12 cellular contexts compared by ENCODE assay signal in the genomic region with DNA sequence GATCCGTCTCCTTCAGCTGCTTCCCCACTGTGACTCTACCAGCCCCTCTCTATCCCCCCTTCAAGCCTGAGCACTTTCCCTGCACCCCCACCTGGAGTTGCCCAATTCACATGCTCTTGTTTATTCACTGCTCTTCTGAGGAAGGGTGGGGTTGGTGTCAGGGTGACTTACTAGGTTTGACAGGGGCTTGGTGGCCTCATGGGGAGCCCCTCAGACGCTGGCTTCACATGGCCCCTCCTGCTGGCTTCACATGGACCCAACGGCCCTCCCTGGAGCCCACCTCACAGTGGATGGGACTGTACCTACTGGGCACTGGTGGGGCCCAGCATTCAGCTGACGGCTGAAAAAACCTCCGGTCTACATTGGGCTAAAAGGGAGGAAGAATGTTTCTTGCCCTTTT. TPM values are rescaled to one million over a fixed set of nuclear protein-coding genes. Genes with fewer than 3 reads are reported as not detected.
A peak's percentile ranks its signal among the peaks of the same experiment; 100 is the strongest.
DNase-seq lines count a peak whose midpoint lies in the region; ATAC-seq, FAIRE-seq and TF ChIP-seq lines count a peak whose summit lies in the region.
"Had no signal": no experiment of that assay in that cellular context is flagged by ENCODE, and none has a peak within 500 bp of the region (broad histone marks: within the 10 kb centered on the region; RNA-seq: fewer than 3 reads in every experiment).

No MANE protein-coding gene starts in this region.

- TF ChIP-seq CTCF in NB4 (IDR thresholded peaks at IDR 0.05; ENCODE audit: low read depth, low read length) (no peak), HepG2 (CRISPR knock-in tag; IDR thresholded peaks at IDR 0.05) (no peak), type B pancreatic cell (conservative IDR thresholded peaks at IDR 0.05) (no peak)

- ATAC-seq in HepG2, result no peak
- no peak for ATAC-seq in HG02759 (IDR thresholded peaks at IDR 0.05; ENCODE audit: unreplicated experiment)

- no peak for TF ChIP-seq RAD21 in HepG2 (CRISPR knock-in tag; IDR thresholded peaks at IDR 0.05)

- H2AFZ ChIP-seq in HepG2 (ENCODE audit: low read length) (no peak overlapping the region), neuronal stem cell (ENCODE audit: low read length) (no peak overlapping the region)

- H2BK5ac ChIP-seq in neuronal stem cell (ENCODE audit: low read length), result no peak overlapping the region

- no peaks in the 10 kb centered on the region; a peak in 1 of 5 replicates for H3K36me3 ChIP-seq in HepG2 (replicated peaks in 1 of 2; ENCODE audit: control insufficient read depth in 1 of 2, insufficient read depth in 2 of 2, low read length in 2 of 2)
- no peaks in the 10 kb centered on the region for H3K36me3 ChIP-seq in neuronal stem cell (replicated peaks in 1 of 2; ENCODE audit: control insufficient read depth in 2 of 2, insufficient read depth in 2 of 2, low read length in 2 of 2)

- no peak overlapping the region for H3K23ac ChIP-seq in neuronal stem cell (ENCODE audit: low read depth, low read length, poor library complexity)

- H3K27ac Mint-ChIP-seq in type B pancreatic cell, result peak overlapping the region; percentile 34
- H3K27ac Mint-ChIP-seq: HFFc6 had no signal

- H3K4me2 ChIP-seq in HepG2 (ENCODE audit: low read depth, low read length) (peak overlapping the region; percentile 96), neuronal stem cell (ENCODE audit: insufficient read depth, low read length, poor library complexity, severe bottlenecking) (no peak overlapping the region)

- H3K4me3 ChIP-seq in NB4 (ENCODE audit: low read depth, low read length) (no peak overlapping the region), HepG2 (replicated peaks in 1 of 3; ENCODE audit: insufficient read depth in 1 of 3, low read depth in 2 of 3, low read length in 3 of 3) (0 out of 6 replicates have a peak overlapping the region, but pooled peaks of 1 of the 3 experiments have one; percentile 1), neuronal stem cell (ENCODE audit: low read length in 2 of 2) (no peak overlapping the region)

- POLR2A ChIA-PET in HepG2 (lab: Yijun Ruan, JAX), result interaction anchor here (1.1 to 16.2 kb wide), 7 partner anchors 12 to 641 kb away, joined by 3 to 248 read pairs (median 35); a partner anchor contains a TSS

- no peak overlapping the region for H2AK5ac ChIP-seq in neuronal stem cell (ENCODE audit: low read depth, low read length)

- H4K91ac ChIP-seq in neuronal stem cell (ENCODE audit: low read depth, low read length, poor library complexity), result no peak overlapping the region

- peaks cover 20% of the 10 kb centered on the region for H3K4me1 Mint-ChIP-seq in type B pancreatic cell (ENCODE audit: unreplicated experiment)

- no peak overlapping the region for H2BK120ac ChIP-seq in neuronal stem cell (ENCODE audit: low read depth, low read length)

- H3K27ac ChIP-seq in HepG2 (ENCODE audit: extremely low read length, insufficient read depth, low read length) (no peak overlapping the region), neuronal stem cell (replicated peaks; ENCODE audit: low read length) (no peak overlapping the region)
- H3K27ac ChIP-seq: C4-2B had no signal

- no peak overlapping the region for H2BK15ac ChIP-seq in neuronal stem cell (ENCODE audit: low read length)

- H3K9me3 ChIP-seq in HepG2 (ENCODE audit: low read length) (no peaks in the 10 kb centered on the region), neuronal stem cell (replicated peaks in 1 of 2; ENCODE audit: control insufficient read depth in 2 of 2, insufficient read depth in 1 of 2, low read depth in 1 of 2, low read length in 2 of 2) (no peaks in the 10 kb centered on the region)

- no peak overlapping the region for H4K8ac ChIP-seq in neuronal stem cell (ENCODE audit: low read depth, low read length)

- no peak overlapping the region for H3K4me3 Mint-ChIP-seq in type B pancreatic cell
- H3K4me3 Mint-ChIP-seq: HFFc6 had no signal

- H3K18ac ChIP-seq in neuronal stem cell (ENCODE audit: low read length), result no peak overlapping the region

- H3K4me1 ChIP-seq in HepG2 (ENCODE audit: insufficient read depth, low read length) (peaks cover 62% of the 10 kb centered on the region), neuronal stem cell (ENCODE audit: control insufficient read depth in 2 of 2, insufficient read depth in 1 of 2, low read depth in 1 of 2, low read length in 2 of 2) (peaks cover 2 to 6% of the 10 kb centered on the region in 2 donors)

- CTCF ChIA-PET in HepG2 (lab: Yijun Ruan, JAX; ENCODE audit: low intra/inter-chr PET ratio, low total read pairs), result interaction anchor here (0.8 to 1.8 kb wide), 4 partner anchors 31 to 698 kb away, joined by 3 to 10 read pairs (median 4); no protein-coding TSS in a partner anchor

- H3K14ac ChIP-seq in neuronal stem cell (ENCODE audit: low read length), result no peak overlapping the region

- TF ChIP-seq EP300 in HepG2 (IDR thresholded peaks at IDR 0.05; ENCODE audit: low read depth in 2 of 2, low read length in 2 of 2) (no peak), HepG2 (CRISPR knock-in tag; IDR thresholded peaks at IDR 0.05; ENCODE audit: borderline replicate concordance) (no peak)

- H3K4ac ChIP-seq in neuronal stem cell (ENCODE audit: low read length), result no peak overlapping the region

- H3K36me3 Mint-ChIP-seq in type B pancreatic cell, result no peaks in the 10 kb centered on the region

- intact Hi-C loops in HepG2 (cut with micrococcal nuclease; ENCODE audit: unreplicated experiment), result loop anchor here (5.0 kb wide), 1 partner anchor 137 kb away; a partner anchor contains a TSS

- H3K9ac ChIP-seq in HepG2 (ENCODE audit: insufficient read depth, low read depth, low read length) (no peak overlapping the region), neuronal stem cell (ENCODE audit: low read depth, low read length, poor library complexity) (no peak overlapping the region)

- no peaks in the 10 kb centered on the region for H3K27me3 Mint-ChIP-seq in type B pancreatic cell

- peaks cover 18% of the 10 kb centered on the region for H3K79me2 ChIP-seq in HepG2 (ENCODE audit: insufficient read depth, low read length)

- 91% methylated on average over 5 of the region's 5 CpGs for WGBS in HepG2 (ENCODE audit: low lambda C conversion rate)
- no CpG with 5 or more reads among the region's 5 CpGs for WGBS in neuronal stem cell (ENCODE audit: extremely low coverage in 2 of 2, insufficient read length in 2 of 2, insufficient replicate concordance in 1 of 2), 2 donors

- H3K79me1 ChIP-seq in neuronal stem cell (ENCODE audit: low read depth, low read length), result no peaks in the 10 kb centered on the region

- H3K27me3 ChIP-seq in HepG2 (ENCODE audit: control insufficient read depth in 1 of 2, insufficient read depth in 2 of 2, low read length in 2 of 2) (no peaks in the 10 kb centered on the region), neuronal stem cell (ENCODE audit: control insufficient read depth in 3 of 3, insufficient read depth in 3 of 3, low read depth in 1 of 3, low read length in 3 of 3) (no peaks in the 10 kb centered on the region)

- no peaks in the 10 kb centered on the region for H3K9me3 Mint-ChIP-seq in type B pancreatic cell
- H3K9me3 Mint-ChIP-seq: HFFc6 had no signal

- no TSS peak for BruUV-seq in HepG2 (replicated peaks; lab: Mats Ljungman, UMichigan)

- DNase-seq in SIG-M5 treated with dmso at 0.1 percent for 504 hours (lab: John Stamatoyannopoulos, UW; ENCODE audit: unreplicated experiment), result peak; percentile 28
- no peak for DNase-seq in SIG-M5 (lab: John Stamatoyannopoulos, UW)
- peak; percentile 40 for DNase-seq in NB4 (ENCODE audit: low read depth)
- DNase-seq in HepG2 (ENCODE audit: low spot score), result no peak
- DNase-seq in type B pancreatic cell (ENCODE audit: extremely low spot score, unreplicated experiment), result no peak
- DNase-seq in dermis blood vessel endothelial cell, result no peak
- no peak for DNase-seq in neuronal stem cell (ENCODE audit: low spot score)
- DNase-seq: 8988T, NCI-H1417 treated with DMSO at 0.1 percent for 48 hours had no signal

- in situ Hi-C loops in HepG2 (cut with HindIII; ENCODE audit: extremely low pct_ligation_motif_present, low pct_unique_long_range_greater_than_20kb), result loop anchor here (5.0 to 10.0 kb wide), 2 partner anchors 48 to 640 kb away; a partner anchor contains a TSS

- H2BK12ac ChIP-seq in neuronal stem cell (ENCODE audit: low read length), result no peak overlapping the region

- H4K20me1 ChIP-seq in HepG2 (ENCODE audit: insufficient read depth, low read length), result peaks cover 3% of the 10 kb centered on the region; the same call in 1 of the 2 replicates

- no peak for TF ChIP-seq POLR2A in NB4 (IDR thresholded peaks at IDR 0.05; ENCODE audit: extremely low read depth, insufficient read length)
- no peak for TF ChIP-seq POLR2A in HepG2 (IDR thresholded peaks at IDR 0.05; ENCODE audit: insufficient read depth in 1 of 2, low read depth in 2 of 2, low read length in 2 of 2)

- FAIRE-seq in HepG2 (lab: Jason Lieb, UNC), result no peak

TF ChIP-seq in HepG2, 621 proteins besides CTCF, POLR2A, EP300 and RAD21 (continues in another document):
- TF ChIP-seq NR3C1 (CRISPR knock-in tag; IDR thresholded peaks at IDR 0.05), result no peak

RNA-seq across cellular contexts. Expression of a gene that starts 16.7 kb away (rescaled TPM):
- 218 and 227 TPM in 2 replicates for total RNA-seq in HepG2 (2016; rRNA removed; fragmentation: Illumina TruSeq; extraction: Trizol)
- total RNA-seq in HepG2 (2016; cell fraction: cytosol; rRNA removed; fragmentation: Illumina TruSeq; extraction: Trizol; ENCODE audit: low read depth), result 206 and 269 TPM in 2 replicates
- 231 and 234 TPM in 2 replicates for total RNA-seq in HepG2 (2016; cell fraction: insoluble cytoplasmic fraction; rRNA removed; fragmentation: Illumina TruSeq; extraction: Trizol)
- 210 and 239 TPM in 2 replicates for total RNA-seq in HepG2 (2016; cell fraction: membrane; rRNA removed; fragmentation: Illumina TruSeq; extraction: Trizol)
- total RNA-seq in HepG2 (2016; cell fraction: nucleus; rRNA removed; fragmentation: Illumina TruSeq; extraction: Trizol), result 93.8 and 105 TPM in 2 replicates
- 54.9 and 69.7 TPM in 2 replicates for polyA plus RNA-seq in HepG2 (2011; rRNA removed)
- 29.2 and 44.3 TPM in 2 replicates for polyA plus RNA-seq in HepG2 (2011; cell fraction: cytosol; rRNA removed)
- 19.7 and 29.3 TPM in 2 replicates for polyA plus RNA-seq in HepG2 (2011; cell fraction: nucleus; rRNA removed)
- 135 and 250 TPM in 2 replicates for polyA plus RNA-seq in HepG2 (2012)
- polyA plus RNA-seq in HepG2 (2016; cell fraction: cytosol; fragmentation: Illumina TruSeq; extraction: Trizol; ENCODE audit: low read depth), result 238 and 374 TPM in 2 replicates
- polyA plus RNA-seq in HepG2 (2016; cell fraction: insoluble cytoplasmic fraction; fragmentation: Illumina TruSeq; extraction: Trizol; ENCODE audit: low read depth), result 240 and 279 TPM in 2 replicates
- polyA plus RNA-seq in HepG2 (2016; cell fraction: membrane; fragmentation: Illumina TruSeq; extraction: Trizol; ENCODE audit: low read depth), result 207 and 271 TPM in 2 replicates
- 189 and 213 TPM in 2 replicates for polyA plus RNA-seq in HepG2 (2016; cell fraction: nucleus; fragmentation: Illumina TruSeq; extraction: Trizol; ENCODE audit: insufficient read depth, low read depth)
- polyA minus RNA-seq in HepG2 (2011; rRNA and poly(A)+ RNA removed; ENCODE audit: low replicate concordance), result 1.6 and 6.6 TPM in 2 replicates
- 17.9 and 19.8 TPM in 2 replicates for polyA minus RNA-seq in HepG2 (2011; cell fraction: cytosol; rRNA and poly(A)+ RNA removed)
- polyA minus RNA-seq in HepG2 (2011; cell fraction: nucleus; rRNA and poly(A)+ RNA removed), result 35.8 and 39.4 TPM in 2 replicates
- total RNA-seq in type B pancreatic cell (ENCODE audit: low replicate concordance), result 54.6 and 63.4 TPM in 2 replicates
- total RNA-seq in dermis blood vessel endothelial cell, result 94.3 and 98.2 TPM in 2 replicates
- 419 TPM for polyA plus RNA-seq in neuronal stem cell (2013, experiment 1 of 2)
- 412 TPM for polyA plus RNA-seq in neuronal stem cell (2013, experiment 2 of 2)

Comparison
In these comparisons a context has a peak if more than half of its experiments do, and no peak if none do; other contexts are left out.
1. DNase-seq: peak in SIG-M5 treated with dmso at 0.1 percent for 504 hours (single experiment) and NB4 (single experiment); none in SIG-M5 (single experiment), HepG2 (single experiment), type B pancreatic cell (single experiment), dermis blood vessel endothelial cell (single experiment) and neuronal stem cell (single experiment).